ENCODE assay signal across 1 cellular context in genomic region chr6:41895300-41896233, GRCh38.
TF ChIP-seq lines count a peak whose summit lies in the region.

USP49 (minus strand) TSS chr6:41895375; CDS start chr6:41806983, 88,392 bp downstream.

TF ChIP-seq in GM12878, 131 proteins besides CTCF, POLR2A, EP300 and RAD21 (continued from another document and continues in another):
- TF ChIP-seq, protein P1, sequence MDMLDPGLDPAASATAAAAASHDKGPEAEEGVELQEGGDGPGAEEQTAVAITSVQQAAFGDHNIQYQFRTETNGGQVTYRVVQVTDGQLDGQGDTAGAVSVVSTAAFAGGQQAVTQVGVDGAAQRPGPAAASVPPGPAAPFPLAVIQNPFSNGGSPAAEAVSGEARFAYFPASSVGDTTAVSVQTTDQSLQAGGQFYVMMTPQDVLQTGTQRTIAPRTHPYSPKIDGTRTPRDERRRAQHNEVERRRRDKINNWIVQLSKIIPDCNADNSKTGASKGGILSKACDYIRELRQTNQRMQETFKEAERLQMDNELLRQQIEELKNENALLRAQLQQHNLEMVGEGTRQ (IDR thresholded peaks at IDR 0.05; ENCODE audit: borderline replicate concordance, low read depth, low read length) = peak; percentile 76
- TF ChIP-seq MXI1 (IDR thresholded peaks at IDR 0.05; ENCODE audit: low read depth, low read length) (peak; percentile 73), CEBPB (IDR thresholded peaks at IDR 0.05; ENCODE audit: borderline replicate concordance in 1 of 2, low read depth in 2 of 2, low read length in 2 of 2) (no peak), LARP7 (IDR thresholded peaks at IDR 0.05) (peak; percentile 73; the same call in 1 of the 2 replicates), MEF2B (IDR thresholded peaks at IDR 0.05; ENCODE audit: partially characterized antibody, poor library complexity, severe bottlenecking) (peak; percentile 66), MYC (IDR thresholded peaks at IDR 0.05; ENCODE audit: insufficient read depth, insufficient read length, insufficient replicate concordance, low read length, severe bottlenecking) (no peak), HDAC2 (IDR thresholded peaks at IDR 0.05) (no peak; the same call in 1 of the 2 replicates), ZNF384 (IDR thresholded peaks at IDR 0.05; ENCODE audit: borderline replicate concordance, low read depth, low read length) (no peak), E4F1 (IDR thresholded peaks at IDR 0.05; ENCODE audit: borderline replicate concordance, partially characterized antibody) (peak; percentile 14), TAF1 (IDR thresholded peaks at IDR 0.05; ENCODE audit: borderline replicate concordance, low read depth, low read length) (peak; percentile 59), FOXK2 (IDR thresholded peaks at IDR 0.05) (no peak), BRCA1 (IDR thresholded peaks at IDR 0.05; ENCODE audit: low read depth, low read length) (no peak), MAX (IDR thresholded peaks at IDR 0.05; ENCODE audit: low read depth, low read length) (peak; percentile 87), RELA (IDR thresholded peaks at IDR 0.05; ENCODE audit: borderline replicate concordance, partially characterized antibody) (peak; percentile 88), GABPA (IDR thresholded peaks at IDR 0.05; ENCODE audit: low read depth) (no peak), ZSCAN29 (IDR thresholded peaks at IDR 0.05) (no peak), EZH2 (IDR thresholded peaks at IDR 0.05; ENCODE audit: borderline replicate concordance, control insufficient read depth, low read depth, low read length) (no peak), SREBF1 (IDR thresholded peaks at IDR 0.05; ENCODE audit: low read length) (no peak), NFXL1 (IDR thresholded peaks at IDR 0.05; ENCODE audit: borderline replicate concordance) (no peak), ETV6 (conservative IDR thresholded peaks at IDR 0.05 in 1 of 2, IDR thresholded peaks at IDR 0.05 in 1 of 2; ENCODE audit: borderline replicate concordance in 1 of 2, low read depth in 1 of 2) (no peak), DPF2 (IDR thresholded peaks at IDR 0.05) (0 out of 2 replicates have a peak, but pooled peaks have one; percentile 24), TCF12 (IDR thresholded peaks at IDR 0.05; ENCODE audit: low read depth, low read length) (0 out of 2 replicates have a peak, but pooled peaks have one; percentile 14), SUPT20H (IDR thresholded peaks at IDR 0.05; ENCODE audit: borderline replicate concordance, control insufficient read depth, low read depth, low read length) (no peak), TCF3 (IDR thresholded peaks at IDR 0.05; ENCODE audit: borderline replicate concordance, insufficient read depth, low read depth, low read length) (no peak), ZNF217 (IDR thresholded peaks at IDR 0.05) (no peak), ZNF207 (IDR thresholded peaks at IDR 0.05; ENCODE audit: borderline replicate concordance) (no peak), NFYA (IDR thresholded peaks at IDR 0.05; ENCODE audit: borderline replicate concordance, low read depth, low read length) (no peak), PML (IDR thresholded peaks at IDR 0.05; ENCODE audit: low read length) (peak; percentile 87), ZNF687 (IDR thresholded peaks at IDR 0.05) (no peak), MTA2 (IDR thresholded peaks at IDR 0.05; ENCODE audit: low read depth) (peak; percentile 29; the same call in 1 of the 2 replicates), RAD51 (IDR thresholded peaks at IDR 0.05) (peak; percentile 96), CHD1 (IDR thresholded peaks at IDR 0.05; ENCODE audit: low read depth, low read length) (no peak), IRF3 (IDR thresholded peaks at IDR 0.05) (no peak), EED (IDR thresholded peaks at IDR 0.05; ENCODE audit: low read depth) (no peak; the same call in 1 of the 2 replicates), NFIC (IDR thresholded peaks at IDR 0.05; ENCODE audit: low read depth, low read length) (peak; percentile 68), PAX8 (IDR thresholded peaks at IDR 0.05) (0 out of 2 replicates have a peak, but pooled peaks have one; percentile 13), NR2F1 (conservative IDR thresholded peaks at IDR 0.05) (peak; percentile 78), WRNIP1 (IDR thresholded peaks at IDR 0.05; ENCODE audit: borderline replicate concordance, low read depth, low read length) (no peak), CBFB (IDR thresholded peaks at IDR 0.05; ENCODE audit: low read depth) (no peak), CREM (IDR thresholded peaks at IDR 0.05; ENCODE audit: low read depth) (peak; percentile 79), ZBTB11 (CRISPR knock-in tag; IDR thresholded peaks at IDR 0.05) (no peak), ATF3 (IDR thresholded peaks at IDR 0.05; ENCODE audit: borderline replicate concordance, extremely low read depth, low read depth, low read length) (peak; percentile 40; the same call in 1 of the 2 replicates), POLR2AphosphoS2 (IDR thresholded peaks at IDR 0.05; ENCODE audit: low read depth, low read length) (no peak; the same call in 1 of the 2 replicates)
- TF ChIP-seq, protein P2, sequence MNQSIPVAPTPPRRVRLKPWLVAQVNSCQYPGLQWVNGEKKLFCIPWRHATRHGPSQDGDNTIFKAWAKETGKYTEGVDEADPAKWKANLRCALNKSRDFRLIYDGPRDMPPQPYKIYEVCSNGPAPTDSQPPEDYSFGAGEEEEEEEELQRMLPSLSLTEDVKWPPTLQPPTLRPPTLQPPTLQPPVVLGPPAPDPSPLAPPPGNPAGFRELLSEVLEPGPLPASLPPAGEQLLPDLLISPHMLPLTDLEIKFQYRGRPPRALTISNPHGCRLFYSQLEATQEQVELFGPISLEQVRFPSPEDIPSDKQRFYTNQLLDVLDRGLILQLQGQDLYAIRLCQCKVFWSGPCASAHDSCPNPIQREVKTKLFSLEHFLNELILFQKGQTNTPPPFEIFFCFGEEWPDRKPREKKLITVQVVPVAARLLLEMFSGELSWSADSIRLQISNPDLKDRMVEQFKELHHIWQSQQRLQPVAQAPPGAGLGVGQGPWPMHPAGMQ (IDR thresholded peaks at IDR 0.05; ENCODE audit: borderline replicate concordance) = no peak
- TF ChIP-seq, protein P3, sequence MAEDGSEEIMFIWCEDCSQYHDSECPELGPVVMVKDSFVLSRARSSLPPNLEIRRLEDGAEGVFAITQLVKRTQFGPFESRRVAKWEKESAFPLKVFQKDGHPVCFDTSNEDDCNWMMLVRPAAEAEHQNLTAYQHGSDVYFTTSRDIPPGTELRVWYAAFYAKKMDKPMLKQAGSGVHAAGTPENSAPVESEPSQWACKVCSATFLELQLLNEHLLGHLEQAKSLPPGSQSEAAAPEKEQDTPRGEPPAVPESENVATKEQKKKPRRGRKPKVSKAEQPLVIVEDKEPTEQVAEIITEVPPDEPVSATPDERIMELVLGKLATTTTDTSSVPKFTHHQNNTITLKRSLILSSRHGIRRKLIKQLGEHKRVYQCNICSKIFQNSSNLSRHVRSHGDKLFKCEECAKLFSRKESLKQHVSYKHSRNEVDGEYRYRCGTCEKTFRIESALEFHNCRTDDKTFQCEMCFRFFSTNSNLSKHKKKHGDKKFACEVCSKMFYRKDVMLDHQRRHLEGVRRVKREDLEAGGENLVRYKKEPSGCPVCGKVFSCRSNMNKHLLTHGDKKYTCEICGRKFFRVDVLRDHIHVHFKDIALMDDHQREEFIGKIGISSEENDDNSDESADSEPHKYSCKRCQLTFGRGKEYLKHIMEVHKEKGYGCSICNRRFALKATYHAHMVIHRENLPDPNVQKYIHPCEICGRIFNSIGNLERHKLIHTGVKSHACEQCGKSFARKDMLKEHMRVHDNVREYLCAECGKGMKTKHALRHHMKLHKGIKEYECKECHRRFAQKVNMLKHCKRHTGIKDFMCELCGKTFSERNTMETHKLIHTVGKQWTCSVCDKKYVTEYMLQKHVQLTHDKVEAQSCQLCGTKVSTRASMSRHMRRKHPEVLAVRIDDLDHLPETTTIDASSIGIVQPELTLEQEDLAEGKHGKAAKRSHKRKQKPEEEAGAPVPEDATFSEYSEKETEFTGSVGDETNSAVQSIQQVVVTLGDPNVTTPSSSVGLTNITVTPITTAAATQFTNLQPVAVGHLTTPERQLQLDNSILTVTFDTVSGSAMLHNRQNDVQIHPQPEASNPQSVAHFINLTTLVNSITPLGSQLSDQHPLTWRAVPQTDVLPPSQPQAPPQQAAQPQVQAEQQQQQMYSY (CRISPR knock-in tag; IDR thresholded peaks at IDR 0.05) = no peak
